In genomic region chr11:118226781-118227180, GRCh38 we compare ENCODE assay signal across 14 cellular contexts. TPM values are rescaled to one million over a fixed set of nuclear protein-coding genes. Genes with fewer than 3 reads are reported as not detected.
A peak's percentile ranks its signal among the peaks of the same experiment; 100 is the strongest.
DNase-seq lines count a peak whose midpoint lies in the region; ATAC-seq and TF ChIP-seq lines count a peak whose summit lies in the region.
"Had no signal": no experiment of that assay in that cellular context is flagged by ENCODE, and none has a peak within 500 bp of the region (broad histone marks: within the 10 kb centered on the region; RNA-seq: fewer than 3 reads in every experiment).

No MANE protein-coding gene starts in this region.

- peak overlapping the region; percentile 2 to 87 for H3K27ac ChIP-seq in left lung
- H3K27ac ChIP-seq in transverse colon = peak overlapping the region; percentile 27 to 49 (median 35)
- H3K27ac ChIP-seq: suprapubic skin had no signal

- no peak overlapping the region for H3K27ac Mint-ChIP-seq in activated T-cell treated with anti-CD3 and anti-CD28 coated beads, Interleukin-2, amount 50 U/mL, for 24 hours
- peak overlapping the region; percentile 46 for H3K27ac Mint-ChIP-seq in activated B cell treated with CpG ODN at 0.5 μM for 24 hours

- CTCF ChIA-PET in activated B cell treated with CpG ODN at 0.5 μM for 24 hours (lab: Charles Lee) (interaction anchor here (0.6 to 2.0 kb wide), 4 partner anchors 12 to 29 kb away, joined by 3 to 9 read pairs (median 4); no protein-coding TSS in a partner anchor), HEK293T (lab: Yijun Ruan, JAX) (no interaction called here)

- no peaks in the 10 kb centered on the region for H3K9me3 ChIP-seq in left lung
- H3K9me3 ChIP-seq in transverse colon = no peaks in the 10 kb centered on the region
- H3K9me3 ChIP-seq in HAP-1 = no peaks in the 10 kb centered on the region
- H3K9me3 ChIP-seq: suprapubic skin had no signal

- TF ChIP-seq EP300 in transverse colon (IDR thresholded peaks at IDR 0.05; ENCODE audit: low read depth) = no peak

- peaks cover 23% of the 10 kb centered on the region for H3K36me3 Mint-ChIP-seq in activated T-cell treated with anti-CD3 and anti-CD28 coated beads, Interleukin-2, amount 50 U/mL, for 24 hours (ENCODE audit: low read depth)
- H3K36me3 Mint-ChIP-seq in activated B cell treated with CpG ODN at 0.5 μM for 24 hours (ENCODE audit: low read depth) = no peaks in the 10 kb centered on the region

- 74 to 83% methylated on average over 2 of the region's 2 CpGs for WGBS in transverse colon (ENCODE audit: low coverage in 1 of 2), 2 donors

- H3K4me3 Mint-ChIP-seq in activated T-cell treated with anti-CD3 and anti-CD28 coated beads, Interleukin-2, amount 50 U/mL, for 24 hours = peak overlapping the region; percentile 49
- H3K4me3 Mint-ChIP-seq in activated B cell treated with CpG ODN at 0.5 μM for 24 hours = no peak overlapping the region

- TF ChIP-seq CTCF in activated B cell treated with CpG ODN at 0.5 μM for 24 hours (IDR thresholded peaks at IDR 0.05) (no peak), left lung (IDR thresholded peaks at IDR 0.05) (no peak), transverse colon (IDR thresholded peaks at IDR 0.05) (no peak)

- H3K4me1 ChIP-seq in left lung (peaks cover 5 to 75% of the 10 kb centered on the region in 2 donors), transverse colon (peaks cover 0 to 8% (median 0%) of the 10 kb centered on the region in 4 donors), HAP-1 (no peaks in the 10 kb centered on the region)
- H3K4me1 ChIP-seq: suprapubic skin had no signal

- H3K36me3 ChIP-seq in left lung (no peaks in the 10 kb centered on the region), transverse colon (peaks cover 0 to 4% (median 0%) of the 10 kb centered on the region in 4 donors), HAP-1 (replicated peaks) (no peaks in the 10 kb centered on the region)
- H3K36me3 ChIP-seq: suprapubic skin had no signal

- intact Hi-C loops in activated B cell treated with CpG ODN at 0.5 μM for 24 hours (cut with micrococcal nuclease) = no loop called here
- intact Hi-C loops in left lung (cut with DNase I) = no loop called here
- intact Hi-C loops in transverse colon (cut with DNase I; ENCODE audit: low total_unique reads) = no loop called here

- POLR2A ChIA-PET in activated B cell treated with CpG ODN at 0.5 μM for 24 hours (lab: Charles Lee) = interaction anchor here (1.4 to 4.1 kb wide), 4 partner anchors 10 to 132 kb away, joined by 4 to 25 read pairs (median 6); partner anchors contain the start of genes MPZL3 and UBE4A
- POLR2A ChIA-PET in HEK293T (lab: Yijun Ruan, JAX) = interaction anchor here (0.9 kb wide), 1 partner anchor 46 kb away, joined by 3 read pairs; no protein-coding TSS in a partner anchor

- H3K4me3 ChIP-seq in left lung (no peak overlapping the region), transverse colon (no peak overlapping the region), HAP-1 (no peak overlapping the region)
- H3K4me3 ChIP-seq: skin epidermis, suprapubic skin had no signal

- TF ChIP-seq POLR2A in transverse colon (IDR thresholded peaks at IDR 0.05) = peak; percentile 20

- H3K27me3 ChIP-seq in left lung = no peaks in the 10 kb centered on the region
- H3K27me3 ChIP-seq in transverse colon = peaks cover 8% of the 10 kb centered on the region
- peaks cover 4% of the 10 kb centered on the region; the same call in 1 of the 2 replicates for H3K27me3 ChIP-seq in HAP-1 (ENCODE audit: low read depth)
- H3K27me3 ChIP-seq: suprapubic skin had no signal

- ATAC-seq in activated B cell treated with CpG ODN at 0.5 μM for 24 hours (ENCODE audit: low read depth) (no peak), left lung (no peak), HG03571 (IDR thresholded peaks at IDR 0.05; ENCODE audit: unreplicated experiment) (no peak)

- H3K27me3 Mint-ChIP-seq in activated T-cell treated with anti-CD3 and anti-CD28 coated beads, Interleukin-2, amount 50 U/mL, for 24 hours = no peaks in the 10 kb centered on the region
- H3K27me3 Mint-ChIP-seq in activated B cell treated with CpG ODN at 0.5 μM for 24 hours = peaks cover 14% of the 10 kb centered on the region

- H3K9me3 Mint-ChIP-seq in activated T-cell treated with anti-CD3 and anti-CD28 coated beads, Interleukin-2, amount 50 U/mL, for 24 hours = peaks cover 16% of the 10 kb centered on the region
- no peaks in the 10 kb centered on the region for H3K9me3 Mint-ChIP-seq in activated B cell treated with CpG ODN at 0.5 μM for 24 hours

- DNase-seq in activated T-cell treated with anti-CD3 and anti-CD28 coated beads, Interleukin-2, amount 50 U/mL, for 24 hours = no peak
- no peak for DNase-seq in activated T-cell treated with anti-CD3 and anti-CD28 coated beads, Interleukin-2, amount 50 U/mL, for 1 hour
- no peak for DNase-seq in activated B cell treated with CpG ODN at 0.5 μM for 24 hours
- no peak for DNase-seq in left lung
- DNase-seq in transverse colon = no peak
- no peak for DNase-seq in HEK293T (ENCODE audit: extremely low spot score)
- no peak for DNase-seq in HAP-1 (ENCODE audit: low spot score in 2 of 2)
- DNase-seq: mesenchymal stem cell, NCI-H2081 treated with DMSO at 0.1 percent for 48 hours, NCI-H69 had no signal

- in situ Hi-C loops in transverse colon (cut with MboI; ENCODE audit: low pct_ligation_motif_present in 1 of 4, low pct_unique_long_range_greater_than_20kb in 1 of 4, low sequenced_read_pairs in 3 of 4) (no loop called here), HAP-1 (cut with MboI; ENCODE audit: low sequenced_read_pairs) (no loop called here)

- peaks cover 21% of the 10 kb centered on the region for H3K4me1 Mint-ChIP-seq in activated T-cell treated with anti-CD3 and anti-CD28 coated beads, Interleukin-2, amount 50 U/mL, for 24 hours (ENCODE audit: low read depth)
- H3K4me1 Mint-ChIP-seq in activated B cell treated with CpG ODN at 0.5 μM for 24 hours = peaks cover 59% of the 10 kb centered on the region

TF ChIP-seq in HEK293T, 16 proteins besides CTCF, POLR2A, EP300 and RAD21:
- TF ChIP-seq HDGF (IDR thresholded peaks at IDR 0.05; ENCODE audit: borderline replicate concordance) (no peak), LEF1 (IDR thresholded peaks at IDR 0.05; ENCODE audit: borderline replicate concordance) (no peak), FOXA1 (IDR thresholded peaks at IDR 0.05) (no peak), CTBP1 (IDR thresholded peaks at IDR 0.05; ENCODE audit: borderline replicate concordance) (no peak), SP1 (IDR thresholded peaks at IDR 0.05) (no peak), FOXK2 (IDR thresholded peaks at IDR 0.05) (no peak), ELF4 (IDR thresholded peaks at IDR 0.05) (no peak), FOXM1 (IDR thresholded peaks at IDR 0.05; ENCODE audit: borderline replicate concordance) (no peak), ZNF384 (IDR thresholded peaks at IDR 0.05) (no peak), SUZ12 (IDR thresholded peaks at IDR 0.05) (no peak), NFRKB (IDR thresholded peaks at IDR 0.05) (no peak), L3MBTL2 (conservative IDR thresholded peaks at IDR 0.05) (no peak), TARDBP (IDR thresholded peaks at IDR 0.05) (no peak), ARNT (IDR thresholded peaks at IDR 0.05) (no peak), BHLHE40 (IDR thresholded peaks at IDR 0.05; ENCODE audit: borderline replicate concordance) (no peak), PKNOX1 (IDR thresholded peaks at IDR 0.05) (no peak)

RNA-seq across cellular contexts. Expression of gene JAML, which starts 2.0 kb away (rescaled TPM):
- total RNA-seq in activated B cell treated with CpG ODN at 0.5 μM for 24 hours = 1.2 and 1.5 TPM in 2 replicates
- total RNA-seq in left lung = 10 to 100 TPM; 20.4 to 47.2 TPM
- total RNA-seq in transverse colon = 10 to 100 TPM in 2 of 4 donors, 1 to 10 TPM in 2; 3.2 to 15.1 (median 8.0) TPM
- total RNA-seq: osteoblast had no signal

RNA-seq across cellular contexts. Expression of gene MPZL3, which starts 25.4 kb away (rescaled TPM):
- total RNA-seq in activated B cell treated with CpG ODN at 0.5 μM for 24 hours (2.9 and 3.7 TPM in 2 replicates), left lung (10 to 100 TPM; 13.2 to 16.3 TPM), transverse colon (10 to 100 TPM in 2 of 4 donors, 1 to 10 TPM in 2; 2.4 to 15.2 (median 8.2) TPM)

RNA-seq across cellular contexts. Expression of gene MPZL2, which starts 37.3 kb away (rescaled TPM):
- total RNA-seq in activated B cell treated with CpG ODN at 0.5 μM for 24 hours (0.29 TPM in 1 of 2 replicates, not detected in the other), left lung (100 to 1,000 TPM; 111 to 117 TPM), transverse colon (10 to 100 TPM; 59.5 to 86.5 (median 75.0) TPM)
- total RNA-seq: osteoblast had no signal

RNA-seq across cellular contexts. Expression of gene SCN2B, which starts 50.3 kb away (rescaled TPM):
- total RNA-seq in activated B cell treated with CpG ODN at 0.5 μM for 24 hours (not detected in 2 replicates), left lung (1 to 10 TPM; 1.0 to 4.1 TPM), transverse colon (under 1 TPM in 2 of 4 donors, not detected in 2; 0.14 to 0.37 TPM)
- total RNA-seq: osteoblast had no signal

Comparison
In these comparisons a context has a peak if more than half of its experiments do, and no peak if none do; other contexts are left out.
1. RNA of gene MPZL2, which starts 37.3 kb away (total RNA-seq): 111 to 117 TPM in left lung and 59.5 to 86.5 TPM in transverse colon; 0.29 TPM in activated B cell treated with CpG ODN at 0.5 μM for 24 hours; every median in the first group is over 10 times any median in the second.